Comparison of ENCODE assay signal across 1 cellular context in genomic region chr11:58316142-58316541, GRCh38.
TF ChIP-seq lines count a peak whose summit lies in the region.

No MANE protein-coding gene starts in this region.

TF ChIP-seq in GM12878, 131 proteins besides CTCF, POLR2A, EP300 and RAD21:
- no peak for TF ChIP-seq STAT3 (IDR thresholded peaks at IDR 0.05; ENCODE audit: low read depth, low read length)
- 0 out of 2 replicates have a peak, but pooled peaks have one; percentile 30 for TF ChIP-seq ZNF24 (IDR thresholded peaks at IDR 0.05)
